In the genomic region with DNA sequence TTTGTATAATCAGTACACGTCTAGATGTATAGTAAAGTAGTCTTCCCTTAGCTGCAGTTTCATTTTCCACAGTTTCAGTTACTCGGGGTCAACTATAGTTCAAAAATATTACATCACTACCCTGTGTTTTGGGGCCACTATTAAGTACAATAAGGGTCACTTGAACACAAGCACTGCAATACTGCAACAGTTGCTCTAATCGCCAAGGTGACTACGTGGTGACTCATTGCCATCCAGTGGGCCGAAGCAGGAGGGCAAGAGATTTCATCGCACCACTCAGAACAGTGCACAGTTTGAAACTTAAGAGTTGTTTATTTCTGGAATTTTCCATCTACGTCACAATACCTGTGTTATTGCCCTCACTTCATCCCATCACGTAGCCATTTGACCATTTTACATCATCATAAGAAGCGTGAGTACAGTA, we compare ENCODE assay signal across 7 cellular contexts. TPM values are rescaled to one million over a fixed set of nuclear protein-coding genes. Genes with fewer than 3 reads are reported as not detected.
DNase-seq lines count a peak whose midpoint lies in the region; ATAC-seq and TF ChIP-seq lines count a peak whose summit lies in the region.

Gene ARL14EPL (plus strand): TSS at position 379 of the 424 bp plus-strand sequence. CDS start 18,994 bp downstream, outside the sequence.

- no peak within 1 kb of the TSS for H3K27ac ChIP-seq in right lobe of liver
- H3K27ac ChIP-seq in spleen: no peak within 1 kb of the TSS

- H3K27me3 ChIP-seq in right lobe of liver (no peaks in the 10 kb centered on the region), spleen (replicated peaks in 1 of 7) (no peaks in the 10 kb centered on the region)

- H3K9me3 ChIP-seq in right lobe of liver (no peaks in the 10 kb centered on the region), spleen (no peaks in the 10 kb centered on the region)

- TF ChIP-seq POLR2A in right lobe of liver (IDR thresholded peaks at IDR 0.05) (no peak), spleen (IDR thresholded peaks at IDR 0.05) (no peak)

- no peaks in the 10 kb centered on the region for H3K36me3 ChIP-seq in right lobe of liver
- H3K36me3 ChIP-seq in spleen: no peaks in the 10 kb centered on the region

- H3K4me3 ChIP-seq in astrocyte of the cerebellum (ENCODE audit: low read depth, low read length) (no peak within 1 kb of the TSS), right lobe of liver (no peak within 1 kb of the TSS), spleen (peak within 1 kb of the TSS in 1 of 8 donors; percentile 8)

- H3K4me1 ChIP-seq in right lobe of liver (no peaks in the 10 kb centered on the region), spleen (peaks cover 0 to 12% (median 3%) of the 10 kb centered on the region in 6 donors)

- DNase-seq in GOT3 (lab: John Stamatoyannopoulos, UW) (peak; percentile 14), astrocyte of the cerebellum (ENCODE audit: low read depth) (peak; percentile 69), right lobe of liver (peak in 2 of 3 donors; percentile 25 to 45), spleen (no peak)
- no peak for DNase-seq in stimulated activated CD4-positive, alpha-beta T cell treated with anti-CD3 and anti-CD28 coated beads, Interleukin-1b, Interleukin-23, amount 100 ng/mL, for 48 hours

- intact Hi-C loops in right lobe of liver (cut with DNase I) (no loop called here), spleen (cut with DNase I; ENCODE audit: low total_unique reads) (no loop called here)

- TF ChIP-seq CTCF in GM12873 (IDR thresholded peaks at IDR 0.05; ENCODE audit: insufficient read depth, low read depth, low read length, missing control alignments): peak; percentile 19
- peak; percentile 33; the same call in 1 of the 2 replicates for TF ChIP-seq CTCF in LNCAP (IDR thresholded peaks at IDR 0.05)
- peak; percentile 47 for TF ChIP-seq CTCF in astrocyte of the cerebellum (IDR thresholded peaks at IDR 0.05; ENCODE audit: low read depth, low read length, missing control alignments)
- TF ChIP-seq CTCF in right lobe of liver (IDR thresholded peaks at IDR 0.05): peak in 2 of 4 donors; percentile 29 to 45
- no peak for TF ChIP-seq CTCF in spleen (IDR thresholded peaks at IDR 0.05 in 8 of 11, conservative IDR thresholded peaks at IDR 0.05 in 3 of 11)

- in situ Hi-C loops in astrocyte of the cerebellum (cut with HindIII; ENCODE audit: low sequenced_read_pairs): no loop called here

- 35% methylated on average over 9 of the region's 9 CpGs for WGBS in right lobe of liver (ENCODE audit: insufficient coverage, low coverage, low lambda C conversion rate, missing lambda C conversion rate)
- 53 to 70% (median 58%) methylated on average over 9 of the region's 9 CpGs for WGBS in spleen, 5 donors

- peak; percentile 72 to 96 (median 86) for ATAC-seq in right lobe of liver

RNA-seq across cellular contexts. Expression of gene ARL14EPL, which starts in this region (rescaled TPM):
- total RNA-seq in right lobe of liver: not detected
- 1 to 10 TPM in 1 of 7 donors, not detected in 6; 2.9 TPM for total RNA-seq in spleen
- under 1 TPM in 1 of 3 donors, not detected in 2; 0.09 TPM for polyA plus RNA-seq in spleen

Comparison
In these comparisons a context has a peak if more than half of its experiments do, and no peak if none do; other contexts are left out.
1. Peak in DNase-seq and ATAC-seq in right lobe of liver; RNA of the gene not detected or under 1 TPM.
2. CTCF ChIP-seq: peak in GM12873 (single experiment), LNCAP (single experiment) and astrocyte of the cerebellum (single experiment); none in spleen (0 of 11).
3. DNase-seq: peak in GOT3 (single experiment) and astrocyte of the cerebellum (single experiment); none in spleen (single experiment) and stimulated activated CD4-positive, alpha-beta T cell treated with anti-CD3 and anti-CD28 coated beads, Interleukin-1b, Interleukin-23, amount 100 ng/mL, for 48 hours (single experiment).